8 cellular contexts compared by ENCODE assay signal in genomic region chr2:237291138-237291792, GRCh38.
A peak's percentile ranks its signal among the peaks of the same experiment; 100 is the strongest.
DNase-seq lines count a peak whose midpoint lies in the region; ATAC-seq lines count a peak whose summit lies in the region.

No MANE protein-coding gene starts in this region.

- DNase-seq in ACHN: peak; percentile 98
- DNase-seq in HPDE6-E6E7 (ENCODE audit: extremely low spot score): peak; percentile 83
- peak; percentile 70 for DNase-seq in OCI-M1 (lab: John Stamatoyannopoulos, UW)
- peak; percentile 20 to 82 for DNase-seq in T47D (ENCODE audit: low read depth in 1 of 2, low spot score in 1 of 2)
- peak; percentile 81 for DNase-seq in left lobe of liver (ENCODE audit: low spot score)
- DNase-seq in stimulated activated CD4-positive, alpha-beta T cell treated with anti-CD3 and anti-CD28 coated beads, Interleukin-2, amount 100 ng/mL, for 24 hours: peak; percentile 30 to 56
- no peak for DNase-seq in effector memory CD4-positive, alpha-beta T cell

- no peaks in the 10 kb centered on the region for H3K36me3 ChIP-seq in effector memory CD4-positive, alpha-beta T cell (ENCODE audit: control insufficient read depth, insufficient read depth, low read length)

- no peak overlapping the region for H3K4me3 ChIP-seq in effector memory CD4-positive, alpha-beta T cell (ENCODE audit: insufficient read depth, low read depth, low read length, poor library complexity, severe bottlenecking)

- no peaks in the 10 kb centered on the region for H3K4me1 ChIP-seq in effector memory CD4-positive, alpha-beta T cell (ENCODE audit: control insufficient read depth, insufficient read depth, low read length, poor library complexity, severe bottlenecking)

- H3K9me3 ChIP-seq in effector memory CD4-positive, alpha-beta T cell (ENCODE audit: control insufficient read depth, low read length): no peaks in the 10 kb centered on the region

- no peak overlapping the region for H3K27ac ChIP-seq in effector memory CD4-positive, alpha-beta T cell (ENCODE audit: insufficient read depth, low read length, poor library complexity, severe bottlenecking)

- in situ Hi-C loops in ACHN (cut with HindIII; ENCODE audit: low pct_ligation_motif_present, low pct_unique_long_range_greater_than_20kb, low sequenced_read_pairs): no loop called here
- in situ Hi-C loops in T47D (cut with HindIII; ENCODE audit: low pct_unique_long_range_greater_than_20kb, low sequenced_read_pairs): no loop called here

- H3K27me3 ChIP-seq in effector memory CD4-positive, alpha-beta T cell (replicated peaks; ENCODE audit: control insufficient read depth, insufficient read depth, low read length, poor library complexity, severe bottlenecking): peaks cover 4% of the 10 kb centered on the region

- ATAC-seq in left lobe of liver (peak; percentile 91), HG03469 (IDR thresholded peaks at IDR 0.05; ENCODE audit: unreplicated experiment) (no peak)

Comparison
In these comparisons a context has a peak if more than half of its experiments do, and no peak if none do; other contexts are left out.
1. DNase-seq: peak in ACHN (single experiment), HPDE6-E6E7 (single experiment), OCI-M1 (single experiment), T47D (2 of 2), left lobe of liver (single experiment) and stimulated activated CD4-positive, alpha-beta T cell treated with anti-CD3 and anti-CD28 coated beads, Interleukin-2, amount 100 ng/mL, for 24 hours (2 of 2); none in effector memory CD4-positive, alpha-beta T cell (0 of 3).